Comparison of ENCODE assay signal across 23 cellular contexts in the genomic region with DNA sequence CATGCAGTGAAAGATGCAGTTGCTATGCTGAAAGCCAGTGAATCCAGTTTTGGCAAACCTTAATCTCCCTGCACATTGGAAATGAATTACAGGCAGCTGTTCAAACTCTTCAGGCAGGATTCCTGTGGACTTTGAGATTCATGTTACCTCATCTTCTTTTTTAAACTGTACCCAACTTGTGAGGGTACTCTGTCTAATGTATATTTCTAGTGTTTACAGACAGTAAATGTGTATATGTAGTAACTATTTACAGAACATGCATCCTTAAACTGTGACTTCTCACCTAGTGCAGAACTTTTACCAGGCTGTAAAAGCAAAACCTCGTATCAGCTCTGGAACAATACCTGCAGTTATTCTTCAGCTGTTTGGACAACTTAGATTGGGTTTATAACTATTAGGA. TPM values are rescaled to one million over a fixed set of nuclear protein-coding genes. Genes with fewer than 3 reads are reported as not detected.
DNase-seq lines count a peak whose midpoint lies in the region; ATAC-seq and TF ChIP-seq lines count a peak whose summit lies in the region.
"Had no signal": no experiment of that assay in that cellular context is flagged by ENCODE, and none has a peak within 500 bp of the region (broad histone marks: within the 10 kb centered on the region; RNA-seq: fewer than 3 reads in every experiment).

No MANE protein-coding gene starts in this region.

- H3K36me3 ChIP-seq in right lobe of liver: peaks cover 0 to 48% (median 20%) of the 10 kb centered on the region in 4 donors
- peaks cover 0 to 71% (median 23%) of the 10 kb centered on the region in 4 donors for H3K36me3 ChIP-seq in transverse colon

- in situ Hi-C loops in transverse colon (cut with MboI; ENCODE audit: low pct_ligation_motif_present in 1 of 4, low pct_unique_long_range_greater_than_20kb in 1 of 4, low sequenced_read_pairs in 3 of 4): no loop called here

- H3K27me3 Mint-ChIP-seq in natural killer cell (ENCODE audit: low read depth in 2 of 2): no peaks in the 10 kb centered on the region
- no peaks in the 10 kb centered on the region for H3K27me3 Mint-ChIP-seq in natural killer cell treated with Interleukin-12 subunit alpha and Interleukin-12 subunit beta and Interleukin-15 and Interleukin-18, amount 100 ng/mL, for 72 hours
- H3K27me3 Mint-ChIP-seq in activated naive CD8-positive, alpha-beta T cell treated with anti-CD3 and anti-CD28 coated beads, Interleukin-2, amount 50 U/mL, for 24 hours: no peaks in the 10 kb centered on the region
- H3K27me3 Mint-ChIP-seq: activated naive CD4-positive, alpha-beta T cell treated with anti-CD3 and anti-CD28 coated beads, Interleukin-2, amount 50 U/mL, for 24 hours had no signal

- H3K9me3 Mint-ChIP-seq in natural killer cell: no peaks in the 10 kb centered on the region
- no peaks in the 10 kb centered on the region for H3K9me3 Mint-ChIP-seq in natural killer cell treated with Interleukin-12 subunit alpha and Interleukin-12 subunit beta and Interleukin-15 and Interleukin-18, amount 100 ng/mL, for 72 hours
- peaks cover 21% of the 10 kb centered on the region for H3K9me3 Mint-ChIP-seq in activated naive CD8-positive, alpha-beta T cell treated with anti-CD3 and anti-CD28 coated beads, Interleukin-2, amount 50 U/mL, for 24 hours

- ATAC-seq in natural killer cell (no peak), right lobe of liver (peak; percentile 80 to 93 (median 84)), GM19397 (IDR thresholded peaks at IDR 0.05; ENCODE audit: unreplicated experiment) (no peak), GM19328 (IDR thresholded peaks at IDR 0.05; ENCODE audit: unreplicated experiment) (no peak)
- ATAC-seq in natural killer cell treated with Interleukin-12 subunit alpha and Interleukin-12 subunit beta and Interleukin-15 and Interleukin-18, amount 100 ng/mL, for 72 hours: no peak
- ATAC-seq in activated naive CD8-positive, alpha-beta T cell treated with anti-CD3 and anti-CD28 coated beads, Interleukin-2, amount 50 U/mL, for 24 hours: no peak
- ATAC-seq: body of pancreas; K562; stimulated activated naive CD8-positive, alpha-beta T cell treated with anti-CD3 and anti-CD28 coated beads, Interleukin-15, Interleukin-2, amounts not matched to agents 100 U/mL and 50 U/mL, for 24 hours had no signal

- no peak for TF ChIP-seq CTCF in natural killer cell (IDR thresholded peaks at IDR 0.05)
- TF ChIP-seq CTCF in right lobe of liver (IDR thresholded peaks at IDR 0.05): no peak
- no peak for TF ChIP-seq CTCF in transverse colon (IDR thresholded peaks at IDR 0.05)

- intact Hi-C loops in natural killer cell (cut with micrococcal nuclease): no loop called here
- intact Hi-C loops in right lobe of liver (cut with DNase I): no loop called here
- intact Hi-C loops in transverse colon (cut with DNase I; ENCODE audit: low total_unique reads): no loop called here

- H3K9me3 ChIP-seq in right lobe of liver (no peaks in the 10 kb centered on the region), transverse colon (no peaks in the 10 kb centered on the region)
- H3K9me3 ChIP-seq: body of pancreas, SK-N-SH, upper lobe of left lung had no signal

- DNase-seq in natural killer cell (no peak), right lobe of liver (no peak), transverse colon (no peak), amniotic stem cell (lab: John Stamatoyannopoulos, UW) (no peak)
- DNase-seq in natural killer cell treated with Interleukin-12 subunit alpha and Interleukin-12 subunit beta and Interleukin-15 and Interleukin-18, amount 100 ng/mL, for 72 hours (ENCODE audit: low spot score): no peak
- no peak for DNase-seq in activated naive CD8-positive, alpha-beta T cell treated with anti-CD3 and anti-CD28 coated beads, Interleukin-2, amount 50 U/mL, for 24 hours
- DNase-seq: activated CD4-positive, CD25-positive, alpha-beta regulatory T cell; activated CD8-positive, alpha-beta memory T cell treated with anti-CD3 and anti-CD28 coated beads for 24 hours; cortex of kidney; DND-41; kidney glomerular epithelial cell; MV-4-11; NCI-H2171; NCI-H82; right cardiac atrium; SK-N-SH; stimulated activated naive CD8-positive, alpha-beta T cell treated with anti-CD3 and anti-CD28 coated beads, Interleukin-15, Interleukin-2, amounts not matched to agents 100 U/mL and 50 U/mL, for 24 hours; upper lobe of left lung had no signal

- H3K27me3 ChIP-seq in right lobe of liver: no peaks in the 10 kb centered on the region
- no peaks in the 10 kb centered on the region for H3K27me3 ChIP-seq in transverse colon
- H3K27me3 ChIP-seq: body of pancreas, upper lobe of left lung had no signal

- H3K36me3 Mint-ChIP-seq in natural killer cell: peaks cover 22% of the 10 kb centered on the region
- peaks cover 58% of the 10 kb centered on the region for H3K36me3 Mint-ChIP-seq in natural killer cell treated with Interleukin-12 subunit alpha and Interleukin-12 subunit beta and Interleukin-15 and Interleukin-18, amount 100 ng/mL, for 72 hours
- peaks cover 72% of the 10 kb centered on the region for H3K36me3 Mint-ChIP-seq in activated naive CD8-positive, alpha-beta T cell treated with anti-CD3 and anti-CD28 coated beads, Interleukin-2, amount 50 U/mL, for 24 hours (ENCODE audit: low read depth)

- peak overlapping the region; percentile 27 to 29 for H3K27ac Mint-ChIP-seq in natural killer cell
- no peak overlapping the region for H3K27ac Mint-ChIP-seq in natural killer cell treated with Interleukin-12 subunit alpha and Interleukin-12 subunit beta and Interleukin-15 and Interleukin-18, amount 100 ng/mL, for 72 hours
- peak overlapping the region; percentile 0 for H3K27ac Mint-ChIP-seq in activated naive CD8-positive, alpha-beta T cell treated with anti-CD3 and anti-CD28 coated beads, Interleukin-2, amount 50 U/mL, for 24 hours

- no peak overlapping the region for H3K4me3 ChIP-seq in right lobe of liver
- H3K4me3 ChIP-seq in transverse colon: no peak overlapping the region
- H3K4me3 ChIP-seq: body of pancreas, K562, upper lobe of left lung had no signal

- H3K4me1 ChIP-seq in right lobe of liver (peaks cover 0 to 13% (median 0%) of the 10 kb centered on the region in 4 donors), transverse colon (peaks cover 4 to 18% (median 7%) of the 10 kb centered on the region in 4 donors)
- H3K4me1 ChIP-seq: upper lobe of left lung had no signal

- TF ChIP-seq POLR2A in right lobe of liver (IDR thresholded peaks at IDR 0.05) (no peak), transverse colon (IDR thresholded peaks at IDR 0.05) (no peak)

- H3K4me1 Mint-ChIP-seq in natural killer cell: peaks cover 17 to 22% of the 10 kb centered on the region in 2 donors
- peaks cover 21 to 24% of the 10 kb centered on the region in 2 donors for H3K4me1 Mint-ChIP-seq in natural killer cell treated with Interleukin-12 subunit alpha and Interleukin-12 subunit beta and Interleukin-15 and Interleukin-18, amount 100 ng/mL, for 72 hours (ENCODE audit: low read depth in 2 of 2)
- H3K4me1 Mint-ChIP-seq in activated naive CD8-positive, alpha-beta T cell treated with anti-CD3 and anti-CD28 coated beads, Interleukin-2, amount 50 U/mL, for 24 hours: peaks cover 5% of the 10 kb centered on the region

- no peak overlapping the region for H3K27ac ChIP-seq in right lobe of liver
- peak overlapping the region; percentile 10 to 56 (median 42) for H3K27ac ChIP-seq in transverse colon
- H3K27ac ChIP-seq: upper lobe of left lung had no signal

- no peak overlapping the region for H3K4me3 Mint-ChIP-seq in natural killer cell
- H3K4me3 Mint-ChIP-seq in natural killer cell treated with Interleukin-12 subunit alpha and Interleukin-12 subunit beta and Interleukin-15 and Interleukin-18, amount 100 ng/mL, for 72 hours: no peak overlapping the region
- no peak overlapping the region for H3K4me3 Mint-ChIP-seq in activated naive CD8-positive, alpha-beta T cell treated with anti-CD3 and anti-CD28 coated beads, Interleukin-2, amount 50 U/mL, for 24 hours
- H3K4me3 Mint-ChIP-seq: activated naive CD4-positive, alpha-beta T cell treated with anti-CD3 and anti-CD28 coated beads, Interleukin-2, amount 50 U/mL, for 24 hours had no signal

- TF ChIP-seq EP300 in transverse colon (IDR thresholded peaks at IDR 0.05; ENCODE audit: low read depth): no peak

- 55% methylated on average over 1 of the region's 1 CpG for WGBS in right lobe of liver (ENCODE audit: insufficient coverage, low coverage, low lambda C conversion rate, missing lambda C conversion rate)
- 53 to 67% methylated on average over 1 of the region's 1 CpG for WGBS in transverse colon (ENCODE audit: low coverage in 1 of 2), 2 donors

RNA-seq across cellular contexts. Expression of gene KDM3A, which starts 50.9 kb away (rescaled TPM):
- total RNA-seq in natural killer cell (100 to 1,000 TPM; 172 to 195 (median 188) TPM), right lobe of liver (10 to 100 TPM in 5 of 6 experiments, 1 to 10 TPM in 1; 7.2 to 40.8 (median 13.6) TPM), transverse colon (100 to 1,000 TPM in 1 of 4 donors, 10 to 100 TPM in 3; 40.4 to 173 (median 55.0) TPM)
- 10 to 100 TPM; 44.6 to 74.3 TPM for total RNA-seq in natural killer cell treated with Interleukin-12 subunit alpha and Interleukin-12 subunit beta and Interleukin-15 and Interleukin-18, amount 100 ng/mL, for 72 hours

Comparison
In these comparisons a context has a peak if more than half of its experiments do, and no peak if none do; other contexts are left out.
1. H3K27ac Mint-ChIP-seq: peak in natural killer cell (2 of 2) and activated naive CD8-positive, alpha-beta T cell treated with anti-CD3 and anti-CD28 coated beads, Interleukin-2, amount 50 U/mL, for 24 hours (single experiment); none in natural killer cell treated with Interleukin-12 subunit alpha and Interleukin-12 subunit beta and Interleukin-15 and Interleukin-18, amount 100 ng/mL, for 72 hours (0 of 2).
2. ATAC-seq: peak in right lobe of liver (4 of 4); none in natural killer cell (0 of 3), natural killer cell treated with Interleukin-12 subunit alpha and Interleukin-12 subunit beta and Interleukin-15 and Interleukin-18, amount 100 ng/mL, for 72 hours (0 of 2), activated naive CD8-positive, alpha-beta T cell treated with anti-CD3 and anti-CD28 coated beads, Interleukin-2, amount 50 U/mL, for 24 hours (single experiment), GM19397 (single experiment) and GM19328 (single experiment).
3. H3K27ac ChIP-seq: peak in transverse colon (4 of 4); none in right lobe of liver (0 of 3).